ENCODE assay signal across 8 cellular contexts in genomic region chr4:169270156-169270809, GRCh38. TPM values are rescaled to one million over a fixed set of nuclear protein-coding genes. Genes with fewer than 3 reads are reported as not detected.
DNase-seq lines count a peak whose midpoint lies in the region; ATAC-seq and TF ChIP-seq lines count a peak whose summit lies in the region.

No MANE protein-coding gene starts in this region.

- peak overlapping the region; percentile 80 for H3K27ac ChIP-seq in WERI-Rb-1
- peak overlapping the region; percentile 83 to 91 (median 89) for H3K27ac ChIP-seq in esophagus squamous epithelium
- peak overlapping the region; percentile 53 for H3K27ac ChIP-seq in muscle layer of colon (ENCODE audit: low read depth, low read length)
- peak overlapping the region; percentile 90 to 97 (median 94) for H3K27ac ChIP-seq in upper lobe of left lung

- intact Hi-C loops in esophagus squamous epithelium (cut with DNase I) = no loop called here

- H3K4me1 ChIP-seq in esophagus squamous epithelium (peaks cover 0 to 55% (median 15%) of the 10 kb centered on the region in 3 donors), muscle layer of colon (ENCODE audit: insufficient read depth, low read length) (peaks cover 25% of the 10 kb centered on the region), upper lobe of left lung (peaks cover 30 to 53% (median 41%) of the 10 kb centered on the region in 4 donors)

- ATAC-seq in upper lobe of left lung (ENCODE audit: low FRiP score in 2 of 2) = peak; percentile 65 to 77

- 0% methylated on average over 2 of the region's 56 CpGs; no CpG with 5 or more reads in 1 of the 2 donors for WGBS in esophagus squamous epithelium, 2 donors
- 0% methylated on average over 24 to 42 of the region's 56 CpGs for WGBS in upper lobe of left lung, 2 donors

- DNase-seq in activated T-cell treated with anti-CD3 and anti-CD28 coated beads for 24 hours (ENCODE audit: low read depth) (peak; percentile 1), activated T-cell treated with anti-CD3 and anti-CD28 coated beads for 4 hours (no peak), H7 (peak; percentile 83), LNCaP clone FGC (ENCODE audit: low read depth) (no peak), WERI-Rb-1 (peak; percentile 72), esophagus squamous epithelium (lab: John Stamatoyannopoulos, UW) (no peak), upper lobe of left lung (peak; percentile 57 to 92)

- peak overlapping the region; percentile 85 for H3K9ac ChIP-seq in muscle layer of colon (ENCODE audit: low read length)

- TF ChIP-seq POLR2A in esophagus squamous epithelium (IDR thresholded peaks at IDR 0.05) = peak in 1 of 4 donors; percentile 3
- no peak for TF ChIP-seq POLR2A in upper lobe of left lung (IDR thresholded peaks at IDR 0.05)

- no peak for TF ChIP-seq EP300 in upper lobe of left lung (IDR thresholded peaks at IDR 0.05)

- H3K27me3 ChIP-seq in H7 (ENCODE audit: control insufficient read depth, insufficient read depth, low read length) (peaks cover 3% of the 10 kb centered on the region; the same call in 1 of the 2 replicates), WERI-Rb-1 (ENCODE audit: insufficient read depth, low read depth, severe bottlenecking) (no peaks in the 10 kb centered on the region), esophagus squamous epithelium (peaks cover 0 to 11% (median 0%) of the 10 kb centered on the region in 4 donors), muscle layer of colon (ENCODE audit: control insufficient read depth in 1 of 2, insufficient read depth in 2 of 2, low read length in 2 of 2) (no peaks in the 10 kb centered on the region), upper lobe of left lung (no peaks in the 10 kb centered on the region)

- no peaks in the 10 kb centered on the region; the same call in 1 of the 2 replicates for H3K36me3 ChIP-seq in H7 (replicated peaks; ENCODE audit: control insufficient read depth, insufficient read depth, low read length)
- peaks cover 5% of the 10 kb centered on the region for H3K36me3 ChIP-seq in WERI-Rb-1
- no peaks in the 10 kb centered on the region for H3K36me3 ChIP-seq in esophagus squamous epithelium
- no peaks in the 10 kb centered on the region for H3K36me3 ChIP-seq in muscle layer of colon (ENCODE audit: insufficient read depth, low read length)
- H3K36me3 ChIP-seq in upper lobe of left lung = no peaks in the 10 kb centered on the region

- H3K4me3 ChIP-seq in H7 (ENCODE audit: insufficient read depth, low read depth, low read length) = peak overlapping the region; percentile 84
- H3K4me3 ChIP-seq in LNCaP clone FGC (ENCODE audit: low read depth, low read length) = peak overlapping the region; percentile 79
- H3K4me3 ChIP-seq in WERI-Rb-1 (ENCODE audit: low read depth, low read length) = peak overlapping the region; percentile 55
- peak overlapping the region; percentile 70 to 94 (median 87) for H3K4me3 ChIP-seq in esophagus squamous epithelium
- H3K4me3 ChIP-seq in muscle layer of colon (ENCODE audit: low read depth in 1 of 2, low read length in 2 of 2) = peak overlapping the region; percentile 77 to 81
- H3K4me3 ChIP-seq in upper lobe of left lung = peak overlapping the region; percentile 64 to 90 (median 76)

- peak; percentile 33 for TF ChIP-seq CTCF in LNCaP clone FGC (IDR thresholded peaks at IDR 0.05; ENCODE audit: control insufficient read depth, extremely low read depth, insufficient read depth)
- TF ChIP-seq CTCF in WERI-Rb-1 (IDR thresholded peaks at IDR 0.05; ENCODE audit: low read depth, low read length) = peak; percentile 33
- TF ChIP-seq CTCF in esophagus squamous epithelium (IDR thresholded peaks at IDR 0.05) = peak in 2 of 6 experiments; percentile 7 to 34
- TF ChIP-seq CTCF in upper lobe of left lung (IDR thresholded peaks at IDR 0.05) = peak in 4 of 6 experiments; percentile 7 to 29 (median 12)

- no peaks in the 10 kb centered on the region for H3K9me3 ChIP-seq in WERI-Rb-1 (ENCODE audit: severe bottlenecking)
- H3K9me3 ChIP-seq in esophagus squamous epithelium = no peaks in the 10 kb centered on the region
- H3K9me3 ChIP-seq in muscle layer of colon (ENCODE audit: low read length) = no peaks in the 10 kb centered on the region
- H3K9me3 ChIP-seq in upper lobe of left lung = no peaks in the 10 kb centered on the region

RNA-seq across cellular contexts. Expression of gene SH3RF1, which starts 0.5 kb away (rescaled TPM):
- total RNA-seq in H7 (2014; rRNA removed; shearing (Covaris generic)) = 4.2 and 4.6 TPM in 2 replicates
- total RNA-seq in esophagus squamous epithelium (1 to 10 TPM; 3.9 to 9.3 (median 5.7) TPM), upper lobe of left lung (10 to 100 TPM; 27.1 to 38.7 (median 34.3) TPM)

Comparison
In these comparisons a context has a peak if more than half of its experiments do, and no peak if none do; other contexts are left out.
1. DNase-seq: peak in activated T-cell treated with anti-CD3 and anti-CD28 coated beads for 24 hours (single experiment), H7 (single experiment), WERI-Rb-1 (single experiment) and upper lobe of left lung (2 of 2); none in activated T-cell treated with anti-CD3 and anti-CD28 coated beads for 4 hours (single experiment), LNCaP clone FGC (single experiment) and esophagus squamous epithelium (single experiment).
2. Peak in every context shown above with its lines, with median percentiles within 50 percentile points of each other: H3K4me3 ChIP-seq and H3K27ac ChIP-seq.